29 cellular contexts compared by ENCODE assay signal in genomic region chr3:9861626-9862130, GRCh38. TPM values are rescaled to one million over a fixed set of nuclear protein-coding genes. Genes with fewer than 3 reads are reported as not detected.
A peak's percentile ranks its signal among the peaks of the same experiment; 100 is the strongest.
DNase-seq lines count a peak whose midpoint lies in the region; ATAC-seq, FAIRE-seq and TF ChIP-seq lines count a peak whose summit lies in the region.
"Had no signal": no experiment of that assay in that cellular context is flagged by ENCODE, and none has a peak within 500 bp of the region (broad histone marks: within the 10 kb centered on the region; RNA-seq: fewer than 3 reads in every experiment).

No MANE protein-coding gene starts in this region.

- no peak for TF ChIP-seq RAD21 in A549 (conservative IDR thresholded peaks at IDR 0.05 in 1 of 2, IDR thresholded peaks at IDR 0.05 in 1 of 2)

- H3K27me3 ChIP-seq in rectal smooth muscle tissue (ENCODE audit: control insufficient read depth, insufficient read depth, low read length), result no peaks in the 10 kb centered on the region
- no peaks in the 10 kb centered on the region for H3K27me3 ChIP-seq in upper lobe of left lung
- no peaks in the 10 kb centered on the region for H3K27me3 ChIP-seq in brain microvascular endothelial cell (replicated peaks)
- H3K27me3 ChIP-seq: gastrocnemius medialis, tibial artery had no signal

- no peak for ATAC-seq in A549
- no peak for ATAC-seq in WTC11
- no peak for ATAC-seq in upper lobe of left lung (ENCODE audit: low FRiP score in 2 of 2)

- no peak for TF ChIP-seq EP300 in A549 (IDR thresholded peaks at IDR 0.05)
- no peak for TF ChIP-seq EP300 in upper lobe of left lung (IDR thresholded peaks at IDR 0.05)

- H3K9ac ChIP-seq in rectal smooth muscle tissue (ENCODE audit: low read length), result no peak overlapping the region
- H3K9ac ChIP-seq: SK-N-SH had no signal

- in situ Hi-C loops in brain microvascular endothelial cell (cut with HindIII; ENCODE audit: low pct_ligation_motif_present, low sequenced_read_pairs), result no loop called here

- DNase-seq in A549 (ENCODE audit: low read depth in 1 of 2, low spot score in 1 of 2), result no peak
- DNase-seq in WTC11 (ENCODE audit: low spot score), result no peak
- no peak for DNase-seq in mesothelial cell of epicardium (ENCODE audit: low spot score in 2 of 2, unreplicated experiment in 2 of 2)
- DNase-seq in COR-L47 (lab: John Stamatoyannopoulos, UW), result no peak
- no peak for DNase-seq in upper lobe of left lung
- DNase-seq in brain microvascular endothelial cell, result no peak
- DNase-seq in RKO (ENCODE audit: low spot score), result no peak
- DNase-seq: activated CD4-positive, alpha-beta T cell treated with anti-CD3 and anti-CD28 coated beads, Interleukin-2, amount 10 ng/mL, durations not matched to agents 24 days and 14 days; activated CD8-positive, alpha-beta memory T cell treated with anti-CD3 and anti-CD28 coated beads, Interleukin-2, amount 10 ng/mL, durations not matched to agents 7 days and 5 days; activated naive CD4-positive, alpha-beta T cell treated with anti-CD3 and anti-CD28 coated beads, Interleukin-2, amount 10 ng/mL, durations not matched to agents 7 days and 5 days; amygdala; cortex of kidney; gastrocnemius medialis; GDM1; islet precursor cell; NCI-H1105; NCI-H2029 treated with DMSO at 0.1 percent for 48 hours; NCI-H226; NCI-H748 treated with DMSO at 0.1 percent for 48 hours; SK-N-SH; stimulated activated CD4-positive, alpha-beta T cell treated with anti-CD3 and anti-CD28 coated beads, Interleukin-12 subunit alpha, Interleukin-12 subunit beta, amount 100 ng/mL, for 4 hours; stimulated activated CD4-positive, alpha-beta T cell treated with anti-CD3 and anti-CD28 coated beads, Interleukin-4, amount 100 ng/mL, for 4 hours; stimulated activated naive CD4-positive, alpha-beta T cell treated with Interleukin-2 at 50 U/mL for 16 hours; tibial artery had no signal

- H3K36me3 Mint-ChIP-seq in WTC11 (no peaks in the 10 kb centered on the region), mesothelial cell of epicardium (no peaks in the 10 kb centered on the region)
- H3K36me3 Mint-ChIP-seq: activated CD8-positive, alpha-beta memory T cell treated with anti-CD3 and anti-CD28 coated beads, Interleukin-2, amount 10 ng/mL, durations not matched to agents 7 days and 5 days; activated naive CD4-positive, alpha-beta T cell treated with anti-CD3 and anti-CD28 coated beads, Interleukin-2, amount 10 ng/mL, durations not matched to agents 7 days and 5 days had no signal

- H3K27ac ChIP-seq in A549, result peak overlapping the region; percentile 72 to 85; a peak in 5 of 6 replicates
- H3K27ac ChIP-seq in rectal smooth muscle tissue (ENCODE audit: low read depth, low read length), result peak overlapping the region; percentile 89
- peak overlapping the region in 1 of 4 donors; percentile 65 for H3K27ac ChIP-seq in upper lobe of left lung
- H3K27ac ChIP-seq in brain microvascular endothelial cell, result no peak overlapping the region

- CTCF ChIA-PET in A549 (lab: Yijun Ruan, JAX), result interaction anchor here (0.5 to 1.8 kb wide), 5 partner anchors 13 to 155 kb away, joined by 3 to 5 read pairs (median 3); no protein-coding TSS in a partner anchor
- CTCF ChIA-PET in WTC11 (lab: Charles Lee), result interaction anchor here (0.5 to 1.0 kb wide), 6 partner anchors 10 to 85 kb away, joined by 3 to 10 read pairs (median 3); no protein-coding TSS in a partner anchor

- H3K27ac Mint-ChIP-seq in WTC11 (no peak overlapping the region), mesothelial cell of epicardium (peak overlapping the region; percentile 56)
- H3K27ac Mint-ChIP-seq: activated CD4-positive, alpha-beta T cell treated with anti-CD3 and anti-CD28 coated beads, Interleukin-2, amount 10 ng/mL, durations not matched to agents 24 days and 14 days; activated CD8-positive, alpha-beta memory T cell treated with anti-CD3 and anti-CD28 coated beads, Interleukin-2, amount 10 ng/mL, durations not matched to agents 7 days and 5 days; activated naive CD4-positive, alpha-beta T cell treated with anti-CD3 and anti-CD28 coated beads, Interleukin-2, amount 10 ng/mL, durations not matched to agents 7 days and 5 days; T-helper 2 cell treated with Interferon-gamma antibody and Interleukin-4, amounts not matched to agents 5 μg/mL and 100 μg/mL, for 36 hours had no signal

- no peak overlapping the region for H3K4me2 ChIP-seq in A549
- H3K4me2 ChIP-seq: SK-N-SH had no signal

- H3K4me3 Mint-ChIP-seq in WTC11, result peak overlapping the region; percentile 66; the same call in 1 of the 2 replicates
- H3K4me3 Mint-ChIP-seq in mesothelial cell of epicardium, result no peak overlapping the region
- H3K4me3 Mint-ChIP-seq: activated CD8-positive, alpha-beta memory T cell treated with anti-CD3 and anti-CD28 coated beads, Interleukin-2, amount 10 ng/mL, durations not matched to agents 7 days and 5 days; activated naive CD4-positive, alpha-beta T cell treated with anti-CD3 and anti-CD28 coated beads, Interleukin-2, amount 10 ng/mL, durations not matched to agents 7 days and 5 days; T-helper 2 cell treated with Interferon-gamma antibody and Interleukin-4, amounts not matched to agents 5 μg/mL and 100 μg/mL, for 36 hours had no signal

- TF ChIP-seq POLR2A in A549 (IDR thresholded peaks at IDR 0.05; ENCODE audit: low read length), result no peak
- TF ChIP-seq POLR2A in upper lobe of left lung (IDR thresholded peaks at IDR 0.05), result no peak

- WGBS in A549 (ENCODE audit: missing lambda C conversion rate), result 81% methylated on average over 5 of the region's 5 CpGs
- WGBS in upper lobe of left lung, 2 donors, result 79 to 80% methylated on average over 5 of the region's 5 CpGs

- H3K4me1 Mint-ChIP-seq in WTC11, result peaks cover 25% of the 10 kb centered on the region
- H3K4me1 Mint-ChIP-seq in mesothelial cell of epicardium, result peaks cover 17% of the 10 kb centered on the region

- H3K36me3 ChIP-seq in rectal smooth muscle tissue (ENCODE audit: control insufficient read depth, insufficient read depth, low read length) (no peaks in the 10 kb centered on the region), upper lobe of left lung (no peaks in the 10 kb centered on the region), brain microvascular endothelial cell (replicated peaks) (no peaks in the 10 kb centered on the region)
- H3K36me3 ChIP-seq: gastrocnemius medialis, tibial artery had no signal

- TF ChIP-seq CTCF in A549 (IDR thresholded peaks at IDR 0.05) (no peak), WTC11 (IDR thresholded peaks at IDR 0.05) (no peak), mesothelial cell of epicardium (IDR thresholded peaks at IDR 0.05; ENCODE audit: unreplicated experiment) (no peak), upper lobe of left lung (IDR thresholded peaks at IDR 0.05) (no peak), brain microvascular endothelial cell (IDR thresholded peaks at IDR 0.05; ENCODE audit: low read depth, low read length, missing control alignments) (no peak)

- H3K9me3 ChIP-seq in A549 (no peaks in the 10 kb centered on the region), upper lobe of left lung (no peaks in the 10 kb centered on the region)
- H3K9me3 ChIP-seq: gastrocnemius medialis, SK-N-SH, tibial artery had no signal

- H3K27me3 Mint-ChIP-seq in WTC11 (ENCODE audit: low read depth) (peaks cover 12% of the 10 kb centered on the region), mesothelial cell of epicardium (ENCODE audit: low read depth) (no peaks in the 10 kb centered on the region)

- H3K4me1 ChIP-seq in A549 (peaks cover 26% of the 10 kb centered on the region), rectal smooth muscle tissue (ENCODE audit: control insufficient read depth, insufficient read depth, low read length) (peaks cover 19% of the 10 kb centered on the region), upper lobe of left lung (peaks cover 20 to 42% (median 25%) of the 10 kb centered on the region in 4 donors)

- POLR2A ChIA-PET in A549 (lab: Yijun Ruan, JAX) (interaction anchor here (0.6 kb wide), 1 partner anchor 64 kb away, joined by 4 read pairs; no protein-coding TSS in a partner anchor), WTC11 (lab: Charles Lee) (no interaction called here)

- H3K4me3 ChIP-seq in A549 (no peak overlapping the region), rectal smooth muscle tissue (ENCODE audit: low read length) (no peak overlapping the region), upper lobe of left lung (no peak overlapping the region), brain microvascular endothelial cell (ENCODE audit: low read depth, low read length) (no peak overlapping the region)

- FAIRE-seq in A549 (lab: Jason Lieb, UNC), result no peak
- FAIRE-seq: A204.1, H54 had no signal

- H3K9me3 Mint-ChIP-seq in WTC11, result no peaks in the 10 kb centered on the region
- no peaks in the 10 kb centered on the region for H3K9me3 Mint-ChIP-seq in mesothelial cell of epicardium
- H3K9me3 Mint-ChIP-seq: activated CD4-positive, alpha-beta T cell treated with anti-CD3 and anti-CD28 coated beads, Interleukin-2, amount 10 ng/mL, durations not matched to agents 24 days and 14 days; activated naive CD4-positive, alpha-beta T cell treated with anti-CD3 and anti-CD28 coated beads, Interleukin-2, amount 10 ng/mL, durations not matched to agents 7 days and 5 days; T-helper 2 cell treated with Interferon-gamma antibody and Interleukin-4, amounts not matched to agents 5 μg/mL and 100 μg/mL, for 36 hours had no signal

RNA-seq across cellular contexts. Expression of gene RPUSD3, which starts 17.9 kb away (rescaled TPM):
- polyA plus RNA-seq in A549 (2011; rRNA removed) (38.9 and 47.1 TPM in 2 replicates), A549 (2017; fragmentation: RNase III; extraction: RNeasy Plus Mini Kit Qiagen cat#74134 plus additional on column Dnase treatment) (42.2 to 45.0 TPM (median 44.5 TPM) in 3 replicates)
- polyA plus RNA-seq in A549 (2012; cell fraction: cytosol; rRNA removed), result 61.3 and 76.6 TPM in 2 replicates
- 74.5 and 81.9 TPM in 2 replicates for polyA plus RNA-seq in A549 (2012; cell fraction: nucleus; rRNA removed)
- polyA minus RNA-seq in A549 (2011; rRNA and poly(A)+ RNA removed), result 39.0 and 44.1 TPM in 2 replicates
- total RNA-seq in WTC11 (2021) (83.0 to 95.5 TPM (median 90.8 TPM) in 3 replicates), mesothelial cell of epicardium (40.9 to 48.4 TPM (median 47.2 TPM) in 3 replicates), upper lobe of left lung (10 to 100 TPM; 23.8 to 58.7 (median 34.9) TPM)

RNA-seq across cellular contexts. Expression of gene CIDEC, which starts 18.4 kb away (rescaled TPM):
- polyA plus RNA-seq in A549 (2011; rRNA removed) (6.3 and 10.4 TPM in 2 replicates), A549 (2017; fragmentation: RNase III; extraction: RNeasy Plus Mini Kit Qiagen cat#74134 plus additional on column Dnase treatment) (2.0 to 3.3 TPM (median 2.8 TPM) in 3 replicates)
- polyA plus RNA-seq in A549 (2012; cell fraction: cytosol; rRNA removed), result 3.5 and 3.9 TPM in 2 replicates
- 2.5 and 3.5 TPM in 2 replicates for polyA plus RNA-seq in A549 (2012; cell fraction: nucleus; rRNA removed)
- polyA minus RNA-seq in A549 (2011; rRNA and poly(A)+ RNA removed), result 10.9 and 11.2 TPM in 2 replicates
- total RNA-seq in WTC11 (2021) (not detected in 3 replicates), mesothelial cell of epicardium (not detected in 3 replicates), upper lobe of left lung (not detected)
- total RNA-seq: activated CD4-positive, alpha-beta T cell treated with anti-CD3 and anti-CD28 coated beads, Interleukin-2, amount 10 ng/mL, durations not matched to agents 24 days and 14 days; activated CD8-positive, alpha-beta memory T cell treated with anti-CD3 and anti-CD28 coated beads, Interleukin-2, amount 10 ng/mL, durations not matched to agents 7 days and 5 days; LHCN-M2 had no signal
- polyA plus RNA-seq: SK-N-SH had no signal

RNA-seq across cellular contexts. Expression of gene JAGN1, which starts 28.7 kb away (rescaled TPM):
- polyA plus RNA-seq in A549 (2011; rRNA removed), result 63.2 and 79.3 TPM in 2 replicates
- polyA plus RNA-seq in A549 (2012; cell fraction: cytosol; rRNA removed), result 54.9 and 75.5 TPM in 2 replicates
- polyA plus RNA-seq in A549 (2012; cell fraction: nucleus; rRNA removed), result 28.0 and 40.6 TPM in 2 replicates
- polyA plus RNA-seq in A549 (2017; fragmentation: RNase III; extraction: RNeasy Plus Mini Kit Qiagen cat#74134 plus additional on column Dnase treatment), result 48.6 to 53.7 TPM (median 49.6 TPM) in 3 replicates
- 51.1 and 62.9 TPM in 2 replicates for polyA minus RNA-seq in A549 (2011; rRNA and poly(A)+ RNA removed)
- total RNA-seq in WTC11 (2021), result 25.6 to 30.1 TPM (median 28.7 TPM) in 3 replicates
- total RNA-seq in mesothelial cell of epicardium, result 32.1 to 34.8 TPM (median 32.3 TPM) in 3 replicates
- 10 to 100 TPM in 4 of 6 donors, 1 to 10 TPM in 2; 4.2 to 33.3 (median 24.2) TPM for total RNA-seq in upper lobe of left lung

RNA-seq across cellular contexts. Expression of gene IL17RE, which starts 41.0 kb away (rescaled TPM):
- polyA plus RNA-seq in A549 (2011; rRNA removed) (0.53 and 0.60 TPM in 2 replicates), A549 (2017; fragmentation: RNase III; extraction: RNeasy Plus Mini Kit Qiagen cat#74134 plus additional on column Dnase treatment) (0.44 to 0.67 TPM (median 0.47 TPM) in 3 replicates)
- 0.65 and 0.79 TPM in 2 replicates for polyA plus RNA-seq in A549 (2012; cell fraction: cytosol; rRNA removed)
- polyA plus RNA-seq in A549 (2012; cell fraction: nucleus; rRNA removed), result 3.4 and 3.7 TPM in 2 replicates
- 0.92 and 1.3 TPM in 2 replicates for polyA minus RNA-seq in A549 (2011; rRNA and poly(A)+ RNA removed)
- total RNA-seq in WTC11 (2021) (3.0 to 4.2 TPM (median 4.0 TPM) in 3 replicates), mesothelial cell of epicardium (22.1 to 24.1 TPM (median 23.6 TPM) in 3 replicates), upper lobe of left lung (10 to 100 TPM; 16.1 to 44.8 (median 27.0) TPM)

RNA-seq across cellular contexts. Expression of gene TTLL3, which starts 51.6 kb away (rescaled TPM):
- polyA plus RNA-seq in A549 (2011; rRNA removed) (13.0 and 18.1 TPM in 2 replicates), A549 (2017; fragmentation: RNase III; extraction: RNeasy Plus Mini Kit Qiagen cat#74134 plus additional on column Dnase treatment) (9.9 to 12.8 TPM (median 10.3 TPM) in 3 replicates)
- polyA plus RNA-seq in A549 (2012; cell fraction: cytosol; rRNA removed), result 13.6 and 14.1 TPM in 2 replicates
- polyA plus RNA-seq in A549 (2012; cell fraction: nucleus; rRNA removed), result 115 and 128 TPM in 2 replicates
- polyA minus RNA-seq in A549 (2011; rRNA and poly(A)+ RNA removed), result 23.9 and 25.2 TPM in 2 replicates
- total RNA-seq in WTC11 (2021) (11.1 to 14.7 TPM (median 12.3 TPM) in 3 replicates), mesothelial cell of epicardium (115 to 119 TPM (median 116 TPM) in 3 replicates), upper lobe of left lung (100 to 1,000 TPM in 2 of 6 donors, 10 to 100 TPM in 4; 33.0 to 544 (median 64.4) TPM)
